Comparison of ENCODE assay signal across 8 cellular contexts in the genomic region with DNA sequence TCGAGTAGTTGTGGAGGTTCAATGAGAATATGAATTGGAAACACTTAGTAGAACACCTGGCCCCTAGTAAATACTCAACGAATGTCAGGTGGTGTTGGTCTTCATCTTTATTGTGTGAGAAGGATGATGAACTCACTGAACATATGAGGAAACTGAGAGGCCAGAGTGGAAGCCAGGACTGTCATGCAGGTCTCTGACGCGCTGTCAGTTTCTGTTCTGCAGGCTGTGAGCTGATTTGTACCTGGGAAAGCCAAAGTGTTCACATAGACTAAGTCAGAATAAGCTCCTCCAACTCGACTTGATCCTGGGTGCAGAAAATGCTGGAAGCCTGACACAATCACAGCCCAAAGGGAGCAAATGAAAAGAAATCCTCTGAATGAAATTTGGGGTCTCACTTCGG.
DNase-seq lines count a peak whose midpoint lies in the region; ATAC-seq, FAIRE-seq and TF ChIP-seq lines count a peak whose summit lies in the region.

No MANE protein-coding gene starts in this region.

- H3K4me3 Mint-ChIP-seq in immature natural killer cell = peak overlapping the region; percentile 83 to 94 (median 93)

- ATAC-seq in A549 = peak in 1 of 2 experiments; percentile 46; a peak in 3 of 6 replicates
- ATAC-seq in GM19025 (IDR thresholded peaks at IDR 0.05; ENCODE audit: low read depth, unreplicated experiment) = peak; percentile 54

- no peak for FAIRE-seq in A549 (lab: Jason Lieb, UNC)

- no peak for TF ChIP-seq RAD21 in A549 (conservative IDR thresholded peaks at IDR 0.05 in 1 of 2, IDR thresholded peaks at IDR 0.05 in 1 of 2)

- H3K27ac Mint-ChIP-seq in immature natural killer cell = peak overlapping the region in 5 of 6 donors; percentile 25 to 90 (median 71)

- H3K27ac ChIP-seq in A549 (peak overlapping the region; percentile 39 to 73; a peak in 5 of 6 replicates), SJSA1 (no peak overlapping the region)

- DNase-seq in A549 (ENCODE audit: low read depth in 1 of 2, low spot score in 1 of 2) = no peak
- DNase-seq in SJSA1 (ENCODE audit: low read depth in 1 of 2, low spot score in 2 of 2) = no peak
- no peak for DNase-seq in immature natural killer cell
- no peak for DNase-seq in superior temporal gyrus (ENCODE audit: extremely low spot score)
- DNase-seq in NCI-H1436 treated with DMSO at 0.1 percent for 48 hours (lab: John Stamatoyannopoulos, UW) = no peak
- DNase-seq in SW480 (ENCODE audit: low spot score) = no peak
- DNase-seq in stimulated activated CD4-positive, alpha-beta T cell treated with anti-CD3 and anti-CD28 coated beads, Interleukin-4, amount 100 ng/mL, for 24 hours = no peak

- H3K27me3 Mint-ChIP-seq in immature natural killer cell (ENCODE audit: low read depth in 3 of 3) = peaks cover 0 to 5% (median 2%) of the 10 kb centered on the region in 3 donors

- H3K4me3 ChIP-seq in A549 = peak overlapping the region; percentile 28; the same call in 2 of the 3 replicates
- peak overlapping the region; percentile 28 for H3K4me3 ChIP-seq in SJSA1

- TF ChIP-seq EP300 in A549 (IDR thresholded peaks at IDR 0.05) = no peak

- CTCF ChIA-PET in A549 (lab: Yijun Ruan, JAX) = no interaction called here

- H3K4me2 ChIP-seq in A549 = peak overlapping the region; percentile 79

- H3K9me3 ChIP-seq in A549 = no peaks in the 10 kb centered on the region
- H3K9me3 ChIP-seq in SJSA1 (replicated peaks) = no peaks in the 10 kb centered on the region

- no peak for TF ChIP-seq CTCF in A549 (IDR thresholded peaks at IDR 0.05)

- H3K36me3 ChIP-seq in SJSA1 = no peaks in the 10 kb centered on the region

- 38% methylated on average over 6 of the region's 6 CpGs for whole genome bisulfite sequencing in A549 (ENCODE audit: missing lambda C conversion rate)

- H3K9me3 Mint-ChIP-seq in immature natural killer cell = no peaks in the 10 kb centered on the region

- H3K4me1 ChIP-seq in A549 (peaks cover 17% of the 10 kb centered on the region; the same call in 2 of the 3 replicates), SJSA1 (replicated peaks) (peaks cover 12% of the 10 kb centered on the region)

- POLR2A ChIA-PET in A549 (lab: Yijun Ruan, JAX) = no interaction called here

- no peaks in the 10 kb centered on the region for H3K36me3 Mint-ChIP-seq in immature natural killer cell

- no peak for TF ChIP-seq POLR2A in A549 (IDR thresholded peaks at IDR 0.05; ENCODE audit: low read length)

- H3K4me1 Mint-ChIP-seq in immature natural killer cell = peaks cover 19 to 23% of the 10 kb centered on the region in 2 donors

- no peaks in the 10 kb centered on the region for H3K27me3 ChIP-seq in SJSA1 (replicated peaks)

TF ChIP-seq in A549, 52 proteins besides CTCF, POLR2A, EP300 and RAD21:
- TF ChIP-seq HEYL (CRISPR knock-in tag; IDR thresholded peaks at IDR 0.05) (no peak), FOSB (CRISPR knock-in tag; IDR thresholded peaks at IDR 0.05) (no peak), EHMT2 (IDR thresholded peaks at IDR 0.05; ENCODE audit: low read depth) (no peak), CHD2 (IDR thresholded peaks at IDR 0.05; ENCODE audit: low read length, partially characterized antibody) (no peak), FOXS1 (CRISPR knock-in tag; IDR thresholded peaks at IDR 0.05) (no peak), CBX2 (IDR thresholded peaks at IDR 0.05; ENCODE audit: borderline replicate concordance, low read depth) (no peak), RNF2 (IDR thresholded peaks at IDR 0.05; ENCODE audit: borderline replicate concordance, low read depth) (no peak), RARB (CRISPR knock-in tag; IDR thresholded peaks at IDR 0.05) (no peak), TP53 (CRISPR knock-in tag; IDR thresholded peaks at IDR 0.05) (no peak), CEBPB (IDR thresholded peaks at IDR 0.05) (no peak), NPAS2 (CRISPR knock-in tag; IDR thresholded peaks at IDR 0.05; ENCODE audit: borderline replicate concordance) (no peak), ZSCAN20 (CRISPR knock-in tag; IDR thresholded peaks at IDR 0.05) (no peak), HOXB5 (CRISPR knock-in tag; IDR thresholded peaks at IDR 0.05) (no peak), KDM1A (IDR thresholded peaks at IDR 0.05; ENCODE audit: low read depth) (no peak)
- TF ChIP-seq, protein P1, sequence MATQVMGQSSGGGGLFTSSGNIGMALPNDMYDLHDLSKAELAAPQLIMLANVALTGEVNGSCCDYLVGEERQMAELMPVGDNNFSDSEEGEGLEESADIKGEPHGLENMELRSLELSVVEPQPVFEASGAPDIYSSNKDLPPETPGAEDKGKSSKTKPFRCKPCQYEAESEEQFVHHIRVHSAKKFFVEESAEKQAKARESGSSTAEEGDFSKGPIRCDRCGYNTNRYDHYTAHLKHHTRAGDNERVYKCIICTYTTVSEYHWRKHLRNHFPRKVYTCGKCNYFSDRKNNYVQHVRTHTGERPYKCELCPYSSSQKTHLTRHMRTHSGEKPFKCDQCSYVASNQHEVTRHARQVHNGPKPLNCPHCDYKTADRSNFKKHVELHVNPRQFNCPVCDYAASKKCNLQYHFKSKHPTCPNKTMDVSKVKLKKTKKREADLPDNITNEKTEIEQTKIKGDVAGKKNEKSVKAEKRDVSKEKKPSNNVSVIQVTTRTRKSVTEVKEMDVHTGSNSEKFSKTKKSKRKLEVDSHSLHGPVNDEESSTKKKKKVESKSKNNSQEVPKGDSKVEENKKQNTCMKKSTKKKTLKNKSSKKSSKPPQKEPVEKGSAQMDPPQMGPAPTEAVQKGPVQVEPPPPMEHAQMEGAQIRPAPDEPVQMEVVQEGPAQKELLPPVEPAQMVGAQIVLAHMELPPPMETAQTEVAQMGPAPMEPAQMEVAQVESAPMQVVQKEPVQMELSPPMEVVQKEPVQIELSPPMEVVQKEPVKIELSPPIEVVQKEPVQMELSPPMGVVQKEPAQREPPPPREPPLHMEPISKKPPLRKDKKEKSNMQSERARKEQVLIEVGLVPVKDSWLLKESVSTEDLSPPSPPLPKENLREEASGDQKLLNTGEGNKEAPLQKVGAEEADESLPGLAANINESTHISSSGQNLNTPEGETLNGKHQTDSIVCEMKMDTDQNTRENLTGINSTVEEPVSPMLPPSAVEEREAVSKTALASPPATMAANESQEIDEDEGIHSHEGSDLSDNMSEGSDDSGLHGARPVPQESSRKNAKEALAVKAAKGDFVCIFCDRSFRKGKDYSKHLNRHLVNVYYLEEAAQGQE (IDR thresholded peaks at IDR 0.05) = no peak
- TF ChIP-seq, protein P2, sequence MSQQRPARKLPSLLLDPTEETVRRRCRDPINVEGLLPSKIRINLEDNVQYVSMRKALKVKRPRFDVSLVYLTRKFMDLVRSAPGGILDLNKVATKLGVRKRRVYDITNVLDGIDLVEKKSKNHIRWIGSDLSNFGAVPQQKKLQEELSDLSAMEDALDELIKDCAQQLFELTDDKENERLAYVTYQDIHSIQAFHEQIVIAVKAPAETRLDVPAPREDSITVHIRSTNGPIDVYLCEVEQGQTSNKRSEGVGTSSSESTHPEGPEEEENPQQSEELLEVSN (IDR thresholded peaks at IDR 0.05; ENCODE audit: borderline replicate concordance, low read depth) = no peak
- TF ChIP-seq, protein P3, sequence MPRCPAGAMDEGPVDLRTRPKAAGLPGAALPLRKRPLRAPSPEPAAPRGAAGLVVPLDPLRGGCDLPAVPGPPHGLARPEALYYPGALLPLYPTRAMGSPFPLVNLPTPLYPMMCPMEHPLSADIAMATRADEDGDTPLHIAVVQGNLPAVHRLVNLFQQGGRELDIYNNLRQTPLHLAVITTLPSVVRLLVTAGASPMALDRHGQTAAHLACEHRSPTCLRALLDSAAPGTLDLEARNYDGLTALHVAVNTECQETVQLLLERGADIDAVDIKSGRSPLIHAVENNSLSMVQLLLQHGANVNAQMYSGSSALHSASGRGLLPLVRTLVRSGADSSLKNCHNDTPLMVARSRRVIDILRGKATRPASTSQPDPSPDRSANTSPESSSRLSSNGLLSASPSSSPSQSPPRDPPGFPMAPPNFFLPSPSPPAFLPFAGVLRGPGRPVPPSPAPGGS (IDR thresholded peaks at IDR 0.05) = no peak
